8 cellular contexts compared by ENCODE assay signal in genomic region chr7:138002096-138002827, GRCh38. TPM values are rescaled to one million over a fixed set of nuclear protein-coding genes. Genes with fewer than 3 reads are reported as not detected.
A peak's percentile ranks its signal among the peaks of the same experiment; 100 is the strongest.
DNase-seq lines count a peak whose midpoint lies in the region; ATAC-seq, FAIRE-seq and TF ChIP-seq lines count a peak whose summit lies in the region.

No MANE protein-coding gene starts in this region.

- H3K4me1 Mint-ChIP-seq in T-helper 1 cell treated with Interleukin-12 subunit alpha and Interleukin-12 subunit beta and Interleukin-4 antibody, amounts not matched to agents 30 μg/mL and 1 μg/mL, for 36 hours (ENCODE audit: low read depth), result peaks cover 26% of the 10 kb centered on the region

- intact Hi-C loops in left ventricle myocardium inferior (cut with micrococcal nuclease), result no loop called here
- intact Hi-C loops in posterior vena cava (cut with DNase I), result loop anchor here in 1 of 2 donors (5.0 kb wide), 1 partner anchor 875 kb away; no protein-coding TSS in a partner anchor
- intact Hi-C loops in upper lobe of right lung (cut with DNase I), result no loop called here

- DNase-seq in GM12891 (ENCODE audit: insufficient read length, low spot score) (peak; percentile 74), NCI-H146 treated with DMSO at 0.1 percent for 48 hours (lab: John Stamatoyannopoulos, UW; ENCODE audit: unreplicated experiment) (peak; percentile 99), left ventricle myocardium inferior (peak; percentile 98), posterior vena cava (ENCODE audit: low spot score) (peak; percentile 100), upper lobe of right lung (peak; percentile 98)

- FAIRE-seq in GM12891 (lab: Jason Lieb, UNC), result peak; percentile 93

- peak overlapping the region; percentile 95 for H3K4me3 Mint-ChIP-seq in T-helper 1 cell treated with Interleukin-12 subunit alpha and Interleukin-12 subunit beta and Interleukin-4 antibody, amounts not matched to agents 30 μg/mL and 1 μg/mL, for 36 hours

- peaks cover 7% of the 10 kb centered on the region for H3K36me3 Mint-ChIP-seq in T-helper 1 cell treated with Interleukin-12 subunit alpha and Interleukin-12 subunit beta and Interleukin-4 antibody, amounts not matched to agents 30 μg/mL and 1 μg/mL, for 36 hours (ENCODE audit: low read depth)

- H3K36me3 ChIP-seq in left ventricle myocardium inferior (no peaks in the 10 kb centered on the region), upper lobe of right lung (no peaks in the 10 kb centered on the region)

- H3K9me3 ChIP-seq in left ventricle myocardium inferior (replicated peaks), result no peaks in the 10 kb centered on the region
- no peaks in the 10 kb centered on the region for H3K9me3 ChIP-seq in upper lobe of right lung

- H3K27me3 Mint-ChIP-seq in T-helper 1 cell treated with Interleukin-12 subunit alpha and Interleukin-12 subunit beta and Interleukin-4 antibody, amounts not matched to agents 30 μg/mL and 1 μg/mL, for 36 hours (ENCODE audit: low read depth), result no peaks in the 10 kb centered on the region

- H3K27ac ChIP-seq in angular gyrus (ENCODE audit: low read depth, low read length) (peak overlapping the region; percentile 81), left ventricle myocardium inferior (replicated peaks) (peak overlapping the region; percentile 95), upper lobe of right lung (peak overlapping the region; percentile 87)

- no peaks in the 10 kb centered on the region for H3K27me3 ChIP-seq in left ventricle myocardium inferior (ENCODE audit: low read depth)
- no peaks in the 10 kb centered on the region for H3K27me3 ChIP-seq in upper lobe of right lung

- H3K9me3 Mint-ChIP-seq in T-helper 1 cell treated with Interleukin-12 subunit alpha and Interleukin-12 subunit beta and Interleukin-4 antibody, amounts not matched to agents 30 μg/mL and 1 μg/mL, for 36 hours, result no peaks in the 10 kb centered on the region

- H3K4me3 ChIP-seq in left ventricle myocardium inferior (peak overlapping the region; percentile 96), upper lobe of right lung (peak overlapping the region; percentile 82)

- peak overlapping the region; percentile 92 for H3K27ac Mint-ChIP-seq in T-helper 1 cell treated with Interleukin-12 subunit alpha and Interleukin-12 subunit beta and Interleukin-4 antibody, amounts not matched to agents 30 μg/mL and 1 μg/mL, for 36 hours

- peaks cover 47% of the 10 kb centered on the region for H3K4me1 ChIP-seq in left ventricle myocardium inferior
- peaks cover 21% of the 10 kb centered on the region for H3K4me1 ChIP-seq in upper lobe of right lung

- no peak for TF ChIP-seq POLR2A in GM12891 (IDR thresholded peaks at IDR 0.05; ENCODE audit: low read depth, low read length)

- peak; percentile 92 for TF ChIP-seq CTCF in left ventricle myocardium inferior (IDR thresholded peaks at IDR 0.05; ENCODE audit: borderline replicate concordance)
- peak; percentile 96 for TF ChIP-seq CTCF in upper lobe of right lung (IDR thresholded peaks at IDR 0.05)

- ATAC-seq in HG02885 (IDR thresholded peaks at IDR 0.05; ENCODE audit: poor library complexity, unreplicated experiment), result peak; percentile 96
- ATAC-seq in upper lobe of right lung, result peak; percentile 97

TF ChIP-seq in GM12891, 5 proteins besides CTCF, POLR2A, EP300 and RAD21:
- TF ChIP-seq PAX5 (IDR thresholded peaks at IDR 0.05; ENCODE audit: insufficient read depth, low read length, severe bottlenecking), result no peak
- TF ChIP-seq SPI1 (IDR thresholded peaks at IDR 0.05; ENCODE audit: low read depth, low read length), result no peak
- TF ChIP-seq TAF1 (IDR thresholded peaks at IDR 0.05; ENCODE audit: low read depth, low read length), result no peak
- TF ChIP-seq POU2F2 (IDR thresholded peaks at IDR 0.05; ENCODE audit: low read depth, low read length), result no peak
- no peak for TF ChIP-seq POLR2AphosphoS5 (IDR thresholded peaks at IDR 0.05; ENCODE audit: low read depth, low read length)

RNA-seq across cellular contexts. Expression of gene CREB3L2, which starts 0.4 kb away (rescaled TPM):
- 10.9 TPM for polyA plus RNA-seq in GM12891 (2012; ENCODE audit: low read depth, missing spikeins)
- total RNA-seq in left ventricle myocardium inferior, result 28.9 TPM
- total RNA-seq in posterior vena cava, result 100 to 1,000 TPM; 106 to 129 TPM
- total RNA-seq in upper lobe of right lung, result 61.8 TPM

Comparison
In these comparisons a context has a peak if more than half of its experiments do, and no peak if none do; other contexts are left out.
1. Peak in every context shown above with its lines: DNase-seq, ATAC-seq, H3K4me3 ChIP-seq and H3K27ac ChIP-seq.